Comparison of ENCODE assay signal across 1 cellular context in genomic region chr12:110585231-110585799, GRCh38.
TF ChIP-seq lines count a peak whose summit lies in the region.

No MANE protein-coding gene starts in this region.

TF ChIP-seq in HCT116, 20 proteins besides CTCF, POLR2A, EP300 and RAD21 (continued from another document):
- TF ChIP-seq REST (IDR thresholded peaks at IDR 0.05; ENCODE audit: low read depth), result no peak
